In genomic region chr14:23102801-23103200, GRCh38 we compare ENCODE assay signal across 31 cellular contexts. TPM values are rescaled to one million over a fixed set of nuclear protein-coding genes. Genes with fewer than 3 reads are reported as not detected.
DNase-seq lines count a peak whose midpoint lies in the region; ATAC-seq and TF ChIP-seq lines count a peak whose summit lies in the region.
"Had no signal": no experiment of that assay in that cellular context is flagged by ENCODE, and none has a peak within 500 bp of the region (broad histone marks: within the 10 kb centered on the region; RNA-seq: fewer than 3 reads in every experiment).

No MANE protein-coding gene starts in this region.

- no peaks in the 10 kb centered on the region for H4K20me1 ChIP-seq in neural progenitor cell (ENCODE audit: low read depth)

- peaks cover 8% of the 10 kb centered on the region for H3K4me1 ChIP-seq in neural progenitor cell
- H3K4me1 ChIP-seq: A549 had no signal

- no peaks in the 10 kb centered on the region for H3K9me3 ChIP-seq in neural progenitor cell (ENCODE audit: low read depth)
- H3K9me3 ChIP-seq: A549 had no signal

- no peak overlapping the region for H2AFZ ChIP-seq in neural progenitor cell (replicated peaks)

- H3K9me3 Mint-ChIP-seq in neural progenitor cell = peaks cover 2% of the 10 kb centered on the region
- peaks cover 4% of the 10 kb centered on the region for H3K9me3 Mint-ChIP-seq in glutamatergic neuron (ENCODE audit: unreplicated experiment)
- H3K9me3 Mint-ChIP-seq in HFFc6 = no peaks in the 10 kb centered on the region
- H3K9me3 Mint-ChIP-seq: CD4-positive, alpha-beta memory T cell had no signal

- CTCF ChIA-PET in HEK293T (lab: Yijun Ruan, JAX) = no interaction called here

- H3K79me2 ChIP-seq in neural progenitor cell (ENCODE audit: low read depth) = peaks cover 15% of the 10 kb centered on the region

- H3K4me1 Mint-ChIP-seq in neural progenitor cell (peaks cover 20% of the 10 kb centered on the region), glutamatergic neuron (ENCODE audit: low read depth, unreplicated experiment) (no peaks in the 10 kb centered on the region), HFFc6 (ENCODE audit: low read depth) (peaks cover 14% of the 10 kb centered on the region)

- H3K36me3 ChIP-seq in neural progenitor cell = no peaks in the 10 kb centered on the region

- POLR2A ChIA-PET in HEK293T (lab: Yijun Ruan, JAX) = interaction anchor here (1.0 kb wide), 1 partner anchor 184 kb away, joined by 3 read pairs; no protein-coding TSS in a partner anchor

- no peak overlapping the region for H3K9ac ChIP-seq in neural progenitor cell

- H3K27ac ChIP-seq in coronary artery = no peak overlapping the region
- no peak overlapping the region for H3K27ac ChIP-seq in neural progenitor cell
- H3K27ac ChIP-seq: A549, SK-N-MC had no signal

- DNase-seq in HEK293T (ENCODE audit: extremely low spot score) = no peak
- DNase-seq in coronary artery (ENCODE audit: low spot score) = peak; percentile 53
- DNase-seq in neural progenitor cell (ENCODE audit: low spot score) = no peak
- peak; percentile 17 for DNase-seq in stimulated activated CD8-positive, alpha-beta memory T cell treated with anti-CD3 and anti-CD28 coated beads, Interleukin-4, amount 100 ng/mL, for 48 hours
- no peak for DNase-seq in glutamatergic neuron
- no peak for DNase-seq in HFFc6
- DNase-seq: AML-193; CD4-positive, alpha-beta memory T cell; COR-L47; DMS79; EL; GDM1; MV-4-11; NCI-H1105; NCI-H1436 treated with DMSO at 0.1 percent for 48 hours; NCI-H187 treated with DMSO at 0.1 percent for 48 hours; NCI-H2171 treated with DMSO at 0.1 percent for 48 hours; NCI-H345; NCI-H510A treated with DMSO at 0.1 percent for 48 hours; NCI-H774; SIG-M5 had no signal

- H3K4me3 ChIP-seq in coronary artery (no peak overlapping the region), neural progenitor cell (no peak overlapping the region)
- H3K4me3 ChIP-seq: A549, GM12878, SK-N-MC had no signal

- H3K27me3 ChIP-seq in neural progenitor cell = no peaks in the 10 kb centered on the region

- H3K27me3 Mint-ChIP-seq in neural progenitor cell (ENCODE audit: insufficient read depth, low read depth) = peaks cover 6% of the 10 kb centered on the region
- peaks cover 9% of the 10 kb centered on the region for H3K27me3 Mint-ChIP-seq in glutamatergic neuron (ENCODE audit: unreplicated experiment)
- no peaks in the 10 kb centered on the region; the same call in 1 of the 2 replicates for H3K27me3 Mint-ChIP-seq in HFFc6 (ENCODE audit: insufficient read depth)
- H3K27me3 Mint-ChIP-seq: CD4-positive, alpha-beta memory T cell had no signal

- no peak overlapping the region for H3K4me3 Mint-ChIP-seq in neural progenitor cell
- H3K4me3 Mint-ChIP-seq in glutamatergic neuron (ENCODE audit: unreplicated experiment) = no peak overlapping the region
- H3K4me3 Mint-ChIP-seq in HFFc6 = no peak overlapping the region
- H3K4me3 Mint-ChIP-seq: CD4-positive, alpha-beta memory T cell had no signal

- TF ChIP-seq CTCF in coronary artery (IDR thresholded peaks at IDR 0.05) (no peak), neural progenitor cell (IDR thresholded peaks at IDR 0.05) (no peak), glutamatergic neuron (IDR thresholded peaks at IDR 0.05; ENCODE audit: partially characterized antibody, unreplicated experiment) (no peak), HFFc6 (IDR thresholded peaks at IDR 0.05) (no peak)

- H3F3A ChIP-seq in neural progenitor cell (ENCODE audit: low read depth) = peaks cover 15% of the 10 kb centered on the region

- H3K27ac Mint-ChIP-seq in neural progenitor cell = peak overlapping the region; percentile 37
- no peak overlapping the region for H3K27ac Mint-ChIP-seq in glutamatergic neuron (ENCODE audit: unreplicated experiment)
- no peak overlapping the region for H3K27ac Mint-ChIP-seq in HFFc6
- H3K27ac Mint-ChIP-seq: CD4-positive, alpha-beta memory T cell had no signal

- H3K36me3 Mint-ChIP-seq in neural progenitor cell = peaks cover 6% of the 10 kb centered on the region
- peaks cover 11% of the 10 kb centered on the region for H3K36me3 Mint-ChIP-seq in glutamatergic neuron (ENCODE audit: unreplicated experiment)
- H3K36me3 Mint-ChIP-seq in HFFc6 (ENCODE audit: low read depth) = peaks cover 4% of the 10 kb centered on the region; the same call in 1 of the 2 replicates

- no peak overlapping the region for H3K4me2 ChIP-seq in neural progenitor cell
- H3K4me2 ChIP-seq: A549 had no signal

- no peak for ATAC-seq in HG03095 (IDR thresholded peaks at IDR 0.05; ENCODE audit: unreplicated experiment)
- no peak for ATAC-seq in GM19023 (IDR thresholded peaks at IDR 0.05; ENCODE audit: unreplicated experiment)
- ATAC-seq: A549, GM12878, HCT116 had no signal

TF ChIP-seq in HEK293T, 16 proteins besides CTCF, POLR2A, EP300 and RAD21:
- TF ChIP-seq PKNOX1 (IDR thresholded peaks at IDR 0.05) = peak; percentile 28; the same call in 1 of the 2 replicates
- TF ChIP-seq SP1 (IDR thresholded peaks at IDR 0.05) = no peak
- TF ChIP-seq HDGF (IDR thresholded peaks at IDR 0.05; ENCODE audit: borderline replicate concordance) = no peak
- TF ChIP-seq L3MBTL2 (conservative IDR thresholded peaks at IDR 0.05) = no peak
- TF ChIP-seq BHLHE40 (IDR thresholded peaks at IDR 0.05; ENCODE audit: borderline replicate concordance) = no peak
- TF ChIP-seq ARNT (IDR thresholded peaks at IDR 0.05) = no peak

RNA-seq across cellular contexts. Expression of gene CIROP, which starts 2.0 kb away (rescaled TPM):
- total RNA-seq in neural progenitor cell (ENCODE audit: low replicate concordance) = 0.06 TPM in 1 of 2 replicates, not detected in the other
- not detected for total RNA-seq in glutamatergic neuron (ENCODE audit: unreplicated experiment)
- total RNA-seq in HFFc6 (2021; fragmentation: NEBNext Ultra II Directional; extraction: Animal tissue kit (Norgen Biotek cat#: 25700)) = not detected
- total RNA-seq: CD4-positive, alpha-beta memory T cell; GM12878; H4; HT-29; LHCN-M2; MCF 10A had no signal

RNA-seq across cellular contexts. Expression of gene C14orf119, which starts 7.5 kb away (rescaled TPM):
- 32.0 and 37.5 TPM in 2 replicates for total RNA-seq in neural progenitor cell (ENCODE audit: low replicate concordance)
- total RNA-seq in glutamatergic neuron (ENCODE audit: unreplicated experiment) = 40.3 TPM
- 100 to 1,000 TPM in 4 of 6 experiments, 10 to 100 TPM in 2; 85.0 to 117 (median 103) TPM for total RNA-seq in HFFc6 (2021; fragmentation: NEBNext Ultra II Directional; extraction: Animal tissue kit (Norgen Biotek cat#: 25700))

RNA-seq across cellular contexts. Expression of gene ACIN1, which starts 7.9 kb away (rescaled TPM):
- total RNA-seq in neural progenitor cell (ENCODE audit: low replicate concordance) = 184 and 215 TPM in 2 replicates
- total RNA-seq in glutamatergic neuron (ENCODE audit: unreplicated experiment) = 341 TPM
- 100 to 1,000 TPM; 128 to 150 (median 142) TPM for total RNA-seq in HFFc6 (2021; fragmentation: NEBNext Ultra II Directional; extraction: Animal tissue kit (Norgen Biotek cat#: 25700))

RNA-seq across cellular contexts. Expression of gene CEBPE, which starts 16.3 kb away (rescaled TPM):
- total RNA-seq in neural progenitor cell (ENCODE audit: low replicate concordance) = not detected in 2 replicates
- not detected for total RNA-seq in glutamatergic neuron (ENCODE audit: unreplicated experiment)
- not detected for total RNA-seq in HFFc6 (2021; fragmentation: NEBNext Ultra II Directional; extraction: Animal tissue kit (Norgen Biotek cat#: 25700))
- total RNA-seq: H4, HT-29, MCF 10A had no signal

RNA-seq across cellular contexts. Expression of gene CDH24, which starts 45.5 kb away (rescaled TPM):
- total RNA-seq in neural progenitor cell (ENCODE audit: low replicate concordance) (15.0 and 35.9 TPM in 2 replicates), glutamatergic neuron (ENCODE audit: unreplicated experiment) (164 TPM)
- 10 to 100 TPM in 1 of 6 experiments, 1 to 10 TPM in 5; 6.4 to 11.2 (median 8.3) TPM for total RNA-seq in HFFc6 (2021; fragmentation: NEBNext Ultra II Directional; extraction: Animal tissue kit (Norgen Biotek cat#: 25700))

Comparison
In these comparisons a context has a peak if more than half of its experiments do, and no peak if none do; other contexts are left out.
1. DNase-seq: peak in coronary artery (single experiment) and stimulated activated CD8-positive, alpha-beta memory T cell treated with anti-CD3 and anti-CD28 coated beads, Interleukin-4, amount 100 ng/mL, for 48 hours (single experiment); none in HEK293T (single experiment), neural progenitor cell (single experiment), glutamatergic neuron (single experiment) and HFFc6 (single experiment).